8 cellular contexts compared by ENCODE assay signal in the genomic region with DNA sequence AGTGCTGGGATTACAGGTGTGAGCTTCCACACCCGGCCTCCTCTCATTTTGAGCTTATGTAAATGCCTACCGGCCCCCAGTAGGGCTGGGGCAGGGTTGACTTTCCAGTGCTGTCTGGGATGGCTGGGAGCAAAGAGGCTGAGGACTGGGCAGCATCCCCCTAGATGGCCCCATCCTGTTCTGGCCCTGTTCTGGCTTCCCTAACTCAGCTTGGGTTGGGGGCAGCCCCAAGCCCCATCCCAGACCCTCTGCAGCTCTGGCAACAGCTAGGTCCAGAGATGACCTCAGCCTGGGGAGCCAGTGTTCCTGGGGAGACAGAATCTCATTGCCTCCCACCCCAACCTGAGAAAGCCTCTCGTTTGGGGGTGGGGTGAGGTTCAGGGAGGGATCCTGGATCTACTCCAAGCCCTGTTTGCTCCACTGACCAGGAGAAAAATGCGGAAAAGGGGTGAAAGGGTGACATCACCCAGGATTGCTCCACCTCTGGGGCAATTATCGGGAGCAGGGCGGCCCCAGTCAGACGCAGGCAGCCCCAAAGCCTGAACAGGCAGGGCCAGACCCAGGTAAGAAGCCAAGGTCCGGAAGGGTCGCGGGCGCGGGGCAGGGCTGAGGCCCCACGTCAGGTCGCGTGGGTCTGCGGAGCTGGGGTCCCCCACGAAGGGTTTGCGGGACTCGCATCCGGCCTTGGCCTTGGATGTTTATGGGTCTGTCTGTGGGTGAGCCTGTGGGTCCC. TPM values are rescaled to one million over a fixed set of nuclear protein-coding genes. Genes with fewer than 3 reads are reported as not detected.
DNase-seq lines count a peak whose midpoint lies in the region; ATAC-seq and TF ChIP-seq lines count a peak whose summit lies in the region.

A gene with protein sequence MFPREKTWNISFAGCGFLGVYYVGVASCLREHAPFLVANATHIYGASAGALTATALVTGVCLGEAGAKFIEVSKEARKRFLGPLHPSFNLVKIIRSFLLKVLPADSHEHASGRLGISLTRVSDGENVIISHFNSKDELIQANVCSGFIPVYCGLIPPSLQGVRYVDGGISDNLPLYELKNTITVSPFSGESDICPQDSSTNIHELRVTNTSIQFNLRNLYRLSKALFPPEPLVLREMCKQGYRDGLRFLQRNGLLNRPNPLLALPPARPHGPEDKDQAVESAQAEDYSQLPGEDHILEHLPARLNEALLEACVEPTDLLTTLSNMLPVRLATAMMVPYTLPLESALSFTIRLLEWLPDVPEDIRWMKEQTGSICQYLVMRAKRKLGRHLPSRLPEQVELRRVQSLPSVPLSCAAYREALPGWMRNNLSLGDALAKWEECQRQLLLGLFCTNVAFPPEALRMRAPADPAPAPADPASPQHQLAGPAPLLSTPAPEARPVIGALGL (plus strand): TSS at position 519 of the 733 bp plus-strand sequence. CDS start 805 bp downstream, outside the sequence.

- no peaks in the 10 kb centered on the region for H3K27me3 ChIP-seq in effector memory CD4-positive, alpha-beta T cell (replicated peaks; ENCODE audit: control insufficient read depth, insufficient read depth, low read length, poor library complexity, severe bottlenecking)

- H3K9me3 ChIP-seq in effector memory CD4-positive, alpha-beta T cell (ENCODE audit: control insufficient read depth, low read length), result no peaks in the 10 kb centered on the region
- H3K9me3 ChIP-seq in mucosa of descending colon, result no peaks in the 10 kb centered on the region

- intact Hi-C loops in mucosa of descending colon (cut with DNase I, micrococcal nuclease), result no loop called here

- peak; percentile 81 for DNase-seq in EH (ENCODE audit: low read depth)
- peak; percentile 86 for DNase-seq in NCI-H226
- DNase-seq in effector memory CD4-positive, alpha-beta T cell, result no peak
- DNase-seq in mucosa of descending colon, result peak in 2 of 3 donors; percentile 69 to 77
- no peak for DNase-seq in NCI-H1105 treated with DMSO at 0.1 percent for 48 hours (lab: John Stamatoyannopoulos, UW)
- DNase-seq in UCSD-AML1 (lab: John Stamatoyannopoulos, UW; ENCODE audit: unreplicated experiment), result no peak
- no peak for DNase-seq in stimulated activated CD4-positive, alpha-beta T cell treated with anti-CD3 and anti-CD28 coated beads, Interleukin-4, amount 100 ng/mL, for 24 hours

- peaks cover 22% of the 10 kb centered on the region for H3K4me1 ChIP-seq in effector memory CD4-positive, alpha-beta T cell (ENCODE audit: control insufficient read depth, insufficient read depth, low read length, poor library complexity, severe bottlenecking)
- H3K4me1 ChIP-seq in mucosa of descending colon (ENCODE audit: low read depth), result peaks cover 29% of the 10 kb centered on the region

- peak within 1 kb of the TSS; percentile 91 for H3K27ac ChIP-seq in effector memory CD4-positive, alpha-beta T cell (ENCODE audit: insufficient read depth, low read length, poor library complexity, severe bottlenecking)

- ATAC-seq in mucosa of descending colon (peak; percentile 49), HG03159 (IDR thresholded peaks at IDR 0.05; ENCODE audit: unreplicated experiment) (no peak)

- no peak for TF ChIP-seq CTCF in mucosa of descending colon (IDR thresholded peaks at IDR 0.05)

- H3K4me3 ChIP-seq in effector memory CD4-positive, alpha-beta T cell (ENCODE audit: insufficient read depth, low read depth, low read length, poor library complexity, severe bottlenecking), result peak within 1 kb of the TSS; percentile 93
- H3K4me3 ChIP-seq in mucosa of descending colon, result peak within 1 kb of the TSS; percentile 85

- H3K36me3 ChIP-seq in effector memory CD4-positive, alpha-beta T cell (ENCODE audit: control insufficient read depth, insufficient read depth, low read length), result peaks cover 11% of the 10 kb centered on the region
- H3K36me3 ChIP-seq in mucosa of descending colon (ENCODE audit: low read depth), result no peaks in the 10 kb centered on the region

RNA-seq across cellular contexts. Expression of the gene that starts here (rescaled TPM):
- 100 to 1,000 TPM; 138 to 253 (median 167) TPM for total RNA-seq in mucosa of descending colon

Comparison
In these comparisons a context has a peak if more than half of its experiments do, and no peak if none do; other contexts are left out.
1. DNase-seq: peak in EH (single experiment), NCI-H226 (single experiment) and mucosa of descending colon (2 of 3); none in effector memory CD4-positive, alpha-beta T cell (0 of 3), NCI-H1105 treated with DMSO at 0.1 percent for 48 hours (single experiment), UCSD-AML1 (single experiment) and stimulated activated CD4-positive, alpha-beta T cell treated with anti-CD3 and anti-CD28 coated beads, Interleukin-4, amount 100 ng/mL, for 24 hours (single experiment).